In genomic region chr15:35019401-35020327, GRCh38 we compare ENCODE assay signal across 1 cellular context.
TF ChIP-seq lines count a peak whose summit lies in the region.

No MANE protein-coding gene starts in this region.

TF ChIP-seq in HepG2, 621 proteins besides CTCF, POLR2A, EP300 and RAD21:
- no peak for TF ChIP-seq ATF4 (CRISPR knock-in tag; IDR thresholded peaks at IDR 0.05)
- TF ChIP-seq EHMT2 (IDR thresholded peaks at IDR 0.05; ENCODE audit: borderline replicate concordance, low read depth, low read length): no peak
- no peak for TF ChIP-seq MNT (IDR thresholded peaks at IDR 0.05)
- TF ChIP-seq ZNF484 (CRISPR knock-in tag; IDR thresholded peaks at IDR 0.05; ENCODE audit: borderline replicate concordance, low read depth): no peak
- TF ChIP-seq MZF1 (CRISPR knock-in tag; IDR thresholded peaks at IDR 0.05; ENCODE audit: borderline replicate concordance): no peak
- no peak for TF ChIP-seq ZNF441 (CRISPR knock-in tag; IDR thresholded peaks at IDR 0.05; ENCODE audit: borderline replicate concordance)
- no peak for TF ChIP-seq ZUFSP (CRISPR knock-in tag; IDR thresholded peaks at IDR 0.05; ENCODE audit: borderline replicate concordance)
- TF ChIP-seq TBL1XR1 (IDR thresholded peaks at IDR 0.05; ENCODE audit: borderline replicate concordance, low read length, partially characterized antibody): no peak
- TF ChIP-seq ZNF17 (CRISPR knock-in tag; IDR thresholded peaks at IDR 0.05): no peak
- TF ChIP-seq KDM5B (CRISPR knock-in tag; IDR thresholded peaks at IDR 0.05; ENCODE audit: borderline replicate concordance): no peak
- TF ChIP-seq STAG1 (CRISPR knock-in tag; IDR thresholded peaks at IDR 0.05): no peak
- no peak for TF ChIP-seq ONECUT2 (CRISPR knock-in tag; IDR thresholded peaks at IDR 0.05)
